ENCODE assay signal across 27 cellular contexts in the genomic region with DNA sequence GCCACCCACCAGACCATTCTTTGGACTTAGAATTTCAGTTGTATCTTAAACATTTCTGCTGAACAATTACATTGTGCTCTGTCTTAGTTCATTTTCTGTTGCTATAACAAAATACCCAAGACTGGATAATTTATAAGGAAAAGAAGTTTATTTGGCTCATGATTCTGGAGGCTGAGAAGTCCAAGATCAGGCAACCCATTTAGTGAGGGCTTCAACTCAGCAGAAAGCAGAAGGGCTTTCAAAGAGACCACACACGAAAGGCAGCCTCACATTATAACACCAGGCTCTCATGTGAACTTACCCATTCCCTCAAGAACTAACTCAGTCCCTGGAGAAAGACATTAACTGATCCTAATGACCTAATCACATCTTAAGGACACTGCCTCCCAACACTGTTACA.
"Had no signal": no experiment of that assay in that cellular context is flagged by ENCODE, and none has a peak within 500 bp of the region (broad histone marks: within the 10 kb centered on the region; RNA-seq: fewer than 3 reads in every experiment).

No MANE protein-coding gene starts in this region.

- H3K27ac ChIP-seq: pancreas, prostate gland, right atrium auricular region, skin epidermis, spleen, suprapubic skin, tibial artery, transverse colon, upper lobe of right lung, uterus had no signal

- H3K4me2 ChIP-seq: smooth muscle cell had no signal

- FAIRE-seq: pancreas had no signal

- H3K27me3 ChIP-seq: pancreas, right atrium auricular region, spleen, suprapubic skin, testis, tibial artery, transverse colon, upper lobe of right lung, uterus had no signal

- H3K36me3 ChIP-seq: pancreas, prostate gland, right atrium auricular region, suprapubic skin, tibial artery, transverse colon, upper lobe of right lung, uterus had no signal

- H3K4me3 ChIP-seq: pancreas, prostate gland, right atrium auricular region, skin epidermis, smooth muscle cell, spleen, suprapubic skin, testis, tibial artery, transverse colon, upper lobe of right lung, uterus had no signal

- H3K9me3 ChIP-seq: pancreas, prostate gland, right atrium auricular region, suprapubic skin, testis, tibial artery, transverse colon, upper lobe of right lung, uterus had no signal

- H3K4me1 ChIP-seq: pancreas, prostate gland, suprapubic skin, upper lobe of right lung had no signal

- DNase-seq: naive B cell; naive thymus-derived CD8-positive, alpha-beta T cell; nephron progenitor cell; pancreas; retina; spleen; stimulated activated CD4-positive, alpha-beta T cell treated with anti-CD3 and anti-CD28 coated beads, Interleukin-12 subunit alpha, Interleukin-12 subunit beta, amount 100 ng/mL, for 4 hours; stimulated activated CD4-positive, alpha-beta T cell treated with anti-CD3 and anti-CD28 coated beads, Interleukin-1b, Interleukin-23, amount 100 ng/mL, for 48 hours; stimulated activated CD4-positive, alpha-beta T cell treated with anti-CD3 and anti-CD28 coated beads, Interleukin-4, amount 100 ng/mL, for 1 hour; stimulated activated CD4-positive, alpha-beta T cell treated with anti-CD3 and anti-CD28 coated beads, Interleukin-4, amount 100 ng/mL, for 4 hours; stimulated activated CD8-positive, alpha-beta memory T cell treated with anti-CD3 and anti-CD28 coated beads, Interleukin-4, amount 100 ng/mL, for 48 hours; stimulated activated naive CD4-positive, alpha-beta T cell; stimulated activated naive CD8-positive, alpha-beta T cell treated with anti-CD3 and anti-CD28 coated beads, Interleukin-15, amount 100 ng/mL, for 72 hours; stimulated activated naive CD8-positive, alpha-beta T cell treated with anti-CD3 and anti-CD28 coated beads, Interleukin-15, Interleukin-2, amounts not matched to agents 100 U/mL and 50 U/mL, for 24 hours; substantia nigra; testis; tibial artery; transverse colon; upper lobe of right lung; uterus had no signal

- ATAC-seq: naive thymus-derived CD8-positive, alpha-beta T cell; pancreas; sciatic nerve; stimulated activated memory B cell treated with anti-CD40 and anti-IgM and Interleukin-4, amounts not matched to agents 10 μg/mL and 1 μg/mL and 100 μg/mL, for 72 hours; stimulated activated naive CD8-positive, alpha-beta T cell treated with anti-CD3 and anti-CD28 coated beads, Interleukin-15, amount 100 ng/mL, for 72 hours; stimulated activated naive CD8-positive, alpha-beta T cell treated with anti-CD3 and anti-CD28 coated beads, Interleukin-15, Interleukin-2, amounts not matched to agents 100 U/mL and 50 U/mL, for 24 hours; upper lobe of right lung had no signal
